Comparison of ENCODE assay signal across 1 cellular context in genomic region chr2:152718909-152719645, GRCh38.
TF ChIP-seq lines count a peak whose summit lies in the region.

No MANE protein-coding gene starts in this region.

TF ChIP-seq in HepG2, 621 proteins besides CTCF, POLR2A, EP300 and RAD21 (continued from another document):
- TF ChIP-seq EEA1 (CRISPR knock-in tag; IDR thresholded peaks at IDR 0.05; ENCODE audit: borderline replicate concordance) (no peak), ZNF44 (CRISPR knock-in tag; IDR thresholded peaks at IDR 0.05) (0 out of 2 replicates have a peak, but pooled peaks have one; percentile 3), AGO2 (optimal IDR thresholded peaks at IDR 0.05; ENCODE audit: low read depth, low read length) (peak; percentile 9), ZNF354B (CRISPR knock-in tag; IDR thresholded peaks at IDR 0.05) (0 out of 2 replicates have a peak, but pooled peaks have one; percentile 12), CCAR2 (optimal IDR thresholded peaks at IDR 0.05; ENCODE audit: low read depth, low read length) (no peak)
